In genomic region chr11:14974021-14974698, GRCh38 we compare ENCODE assay signal across 9 cellular contexts. TPM values are rescaled to one million over a fixed set of nuclear protein-coding genes. Genes with fewer than 3 reads are reported as not detected.
DNase-seq lines count a peak whose midpoint lies in the region; ATAC-seq lines count a peak whose summit lies in the region.
"Had no signal": no experiment of that assay in that cellular context is flagged by ENCODE, and none has a peak within 500 bp of the region (broad histone marks: within the 10 kb centered on the region; RNA-seq: fewer than 3 reads in every experiment).

No MANE protein-coding gene starts in this region.

- DNase-seq in NCI-H2227 (lab: John Stamatoyannopoulos, UW; ENCODE audit: unreplicated experiment): peak; percentile 21
- DNase-seq in NCI-H2227 treated with DMSO at 0.1 percent for 48 hours (lab: John Stamatoyannopoulos, UW): no peak
- no peak for DNase-seq in immature natural killer cell
- DNase-seq in stimulated activated naive CD8-positive, alpha-beta T cell treated with anti-CD3 and anti-CD28 coated beads, Interleukin-15, Interleukin-2, amounts not matched to agents 100 U/mL and 50 U/mL, for 24 hours: no peak
- no peak for DNase-seq in activated gamma-delta T cell (lab: John Stamatoyannopoulos, UW)
- no peak for DNase-seq in occipital lobe (lab: John Stamatoyannopoulos, UW)
- DNase-seq in AG20443 (ENCODE audit: low spot score): no peak

- H3K27ac Mint-ChIP-seq in activated naive CD4-positive, alpha-beta T cell treated with anti-CD3 and anti-CD28 coated beads, Interleukin-2, amount 50 U/mL, for 24 hours: no peak overlapping the region
- H3K27ac Mint-ChIP-seq in immature natural killer cell: no peak overlapping the region

- no peaks in the 10 kb centered on the region for H3K9me3 Mint-ChIP-seq in activated naive CD4-positive, alpha-beta T cell treated with anti-CD3 and anti-CD28 coated beads, Interleukin-2, amount 50 U/mL, for 24 hours
- H3K9me3 Mint-ChIP-seq in immature natural killer cell: peaks cover 0 to 2% (median 0%) of the 10 kb centered on the region in 6 donors

- H3K27me3 Mint-ChIP-seq in activated naive CD4-positive, alpha-beta T cell treated with anti-CD3 and anti-CD28 coated beads, Interleukin-2, amount 50 U/mL, for 24 hours: peaks cover 57% of the 10 kb centered on the region
- peaks cover 31 to 33% (median 33%) of the 10 kb centered on the region in 3 donors for H3K27me3 Mint-ChIP-seq in immature natural killer cell (ENCODE audit: low read depth in 3 of 3)

- peak; percentile 65 for ATAC-seq in stimulated activated naive CD8-positive, alpha-beta T cell treated with anti-CD3 and anti-CD28 coated beads, Interleukin-15, Interleukin-2, amounts not matched to agents 100 U/mL and 50 U/mL, for 24 hours

- no peaks in the 10 kb centered on the region for H3K36me3 Mint-ChIP-seq in activated naive CD4-positive, alpha-beta T cell treated with anti-CD3 and anti-CD28 coated beads, Interleukin-2, amount 50 U/mL, for 24 hours
- no peaks in the 10 kb centered on the region for H3K36me3 Mint-ChIP-seq in immature natural killer cell

- H3K4me3 Mint-ChIP-seq in activated naive CD4-positive, alpha-beta T cell treated with anti-CD3 and anti-CD28 coated beads, Interleukin-2, amount 50 U/mL, for 24 hours: peak overlapping the region; percentile 83
- peak overlapping the region in 4 of 5 donors; percentile 43 to 68 (median 49) for H3K4me3 Mint-ChIP-seq in immature natural killer cell

- peaks cover 34% of the 10 kb centered on the region for H3K4me1 Mint-ChIP-seq in activated naive CD4-positive, alpha-beta T cell treated with anti-CD3 and anti-CD28 coated beads, Interleukin-2, amount 50 U/mL, for 24 hours
- peaks cover 24 to 26% of the 10 kb centered on the region in 2 donors for H3K4me1 Mint-ChIP-seq in immature natural killer cell

RNA-seq across cellular contexts. Expression of gene CALCA, which starts 2.0 kb away (rescaled TPM):
- polyA plus RNA-seq in immature natural killer cell: not detected
- not detected for total RNA-seq in occipital lobe
- polyA plus RNA-seq: AG04450 had no signal
